ENCODE assay signal across 12 cellular contexts in genomic region chr1:202085682-202086373, GRCh38. TPM values are rescaled to one million over a fixed set of nuclear protein-coding genes. Genes with fewer than 3 reads are reported as not detected.
DNase-seq lines count a peak whose midpoint lies in the region; ATAC-seq, FAIRE-seq and TF ChIP-seq lines count a peak whose summit lies in the region.
"Had no signal": no experiment of that assay in that cellular context is flagged by ENCODE, and none has a peak within 500 bp of the region (broad histone marks: within the 10 kb centered on the region; RNA-seq: fewer than 3 reads in every experiment).

No MANE protein-coding gene starts in this region.

- no peak overlapping the region for H3K27ac ChIP-seq in right atrium auricular region
- H3K27ac ChIP-seq: BLaER1 had no signal

- H3K27me3 Mint-ChIP-seq in activated T-helper 17 cell treated with anti-CD3 and anti-CD28 coated beads, Interleukin-2, amount 50 U/mL, for 72 hours, result peaks cover 12% of the 10 kb centered on the region

- no peaks in the 10 kb centered on the region for H3K9me3 Mint-ChIP-seq in activated T-helper 17 cell treated with anti-CD3 and anti-CD28 coated beads, Interleukin-2, amount 50 U/mL, for 72 hours
- H3K9me3 Mint-ChIP-seq: activated CD4-positive, alpha-beta memory T cell treated with anti-CD3 and anti-CD28 coated beads, Interleukin-2, amount 10 ng/mL, durations not matched to agents 7 days and 5 days had no signal

- no peaks in the 10 kb centered on the region for H3K9me3 ChIP-seq in right atrium auricular region
- H3K9me3 ChIP-seq: BLaER1 had no signal

- H3K4me3 Mint-ChIP-seq in activated T-helper 17 cell treated with anti-CD3 and anti-CD28 coated beads, Interleukin-2, amount 50 U/mL, for 72 hours, result no peak overlapping the region
- H3K4me3 Mint-ChIP-seq: activated CD4-positive, alpha-beta memory T cell treated with anti-CD3 and anti-CD28 coated beads, Interleukin-2, amount 10 ng/mL, durations not matched to agents 7 days and 5 days had no signal

- no peak for FAIRE-seq in urothelium cell line (lab: Jason Lieb, UNC)

- no peak for TF ChIP-seq CTCF in right atrium auricular region (IDR thresholded peaks at IDR 0.05)
- TF ChIP-seq CTCF in cardiac fibroblast (IDR thresholded peaks at IDR 0.05; ENCODE audit: low read depth, low read length), result no peak

- DNase-seq in Right ventricle myocardium inferior (ENCODE audit: missing footprints), result peak; percentile 58
- DNase-seq in right atrium auricular region (ENCODE audit: low spot score), result no peak
- peak; percentile 18 to 21 for DNase-seq in cardiac fibroblast (ENCODE audit: low read depth in 2 of 2)
- DNase-seq in medulla oblongata (ENCODE audit: extremely low spot score), result peak; percentile 73
- peak; percentile 35 for DNase-seq in urothelium cell line (ENCODE audit: low spot score)
- no peak for DNase-seq in NAMALWA (ENCODE audit: low spot score)
- DNase-seq: activated CD4-positive, alpha-beta memory T cell treated with anti-CD3 and anti-CD28 coated beads, Interleukin-2, amount 10 ng/mL, durations not matched to agents 7 days and 5 days; dermis blood vessel endothelial cell; NK-92 treated with Interleukin-12 subunit alpha and Interleukin-12 subunit beta, amount 100 ng/mL, for 24 hours had no signal

- ATAC-seq in Right ventricle myocardium inferior (peak; percentile 86), HG02840 (IDR thresholded peaks at IDR 0.05; ENCODE audit: low FRiP score, unreplicated experiment) (no peak)
- ATAC-seq in activated T-helper 17 cell treated with anti-CD3 and anti-CD28 coated beads, Interleukin-2, amount 50 U/mL, for 72 hours (replicated peaks), result no peak

- H3K27me3 ChIP-seq in right atrium auricular region, result no peaks in the 10 kb centered on the region
- H3K27me3 ChIP-seq: BLaER1 had no signal

- no peaks in the 10 kb centered on the region for H3K36me3 Mint-ChIP-seq in activated T-helper 17 cell treated with anti-CD3 and anti-CD28 coated beads, Interleukin-2, amount 50 U/mL, for 72 hours (ENCODE audit: low read depth)

- H3K4me3 ChIP-seq in right atrium auricular region (no peak overlapping the region), cardiac fibroblast (replicated peaks in 1 of 2; ENCODE audit: low read depth in 2 of 2, low read length in 2 of 2) (no peak overlapping the region)
- H3K4me3 ChIP-seq: BLaER1 had no signal

- H3K36me3 ChIP-seq in right atrium auricular region, result no peaks in the 10 kb centered on the region
- H3K36me3 ChIP-seq: BLaER1 had no signal

- H3K27ac Mint-ChIP-seq in activated T-helper 17 cell treated with anti-CD3 and anti-CD28 coated beads, Interleukin-2, amount 50 U/mL, for 72 hours, result no peak overlapping the region
- H3K27ac Mint-ChIP-seq: activated CD4-positive, alpha-beta memory T cell treated with anti-CD3 and anti-CD28 coated beads, Interleukin-2, amount 10 ng/mL, durations not matched to agents 7 days and 5 days had no signal

- intact Hi-C loops in Right ventricle myocardium inferior (cut with DNase I), result no loop called here

- H3K4me1 ChIP-seq in right atrium auricular region, result peaks cover 0 to 23% of the 10 kb centered on the region in 2 donors
- H3K4me1 ChIP-seq: BLaER1 had no signal

- no peaks in the 10 kb centered on the region for H3K4me1 Mint-ChIP-seq in activated T-helper 17 cell treated with anti-CD3 and anti-CD28 coated beads, Interleukin-2, amount 50 U/mL, for 72 hours
- H3K4me1 Mint-ChIP-seq: activated CD4-positive, alpha-beta memory T cell treated with anti-CD3 and anti-CD28 coated beads, Interleukin-2, amount 10 ng/mL, durations not matched to agents 7 days and 5 days had no signal

RNA-seq across cellular contexts. Expression of gene GPR37L1, which starts 36.9 kb away (rescaled TPM):
- total RNA-seq in Right ventricle myocardium inferior, result 0.08 TPM
- under 1 TPM in 1 of 2 donors, not detected in 1; 0.07 TPM for total RNA-seq in right atrium auricular region
- total RNA-seq in activated T-helper 17 cell treated with anti-CD3 and anti-CD28 coated beads, Interleukin-2, amount 50 U/mL, for 72 hours, result not detected
- total RNA-seq: activated CD4-positive, alpha-beta memory T cell treated with anti-CD3 and anti-CD28 coated beads, Interleukin-2, amount 10 ng/mL, durations not matched to agents 7 days and 5 days; dermis blood vessel endothelial cell had no signal

RNA-seq across cellular contexts. Expression of gene ARL8A, which starts 58.7 kb away (rescaled TPM):
- total RNA-seq in Right ventricle myocardium inferior (64.6 TPM), right atrium auricular region (10 to 100 TPM; 30.8 to 41.6 TPM)
- total RNA-seq in activated T-helper 17 cell treated with anti-CD3 and anti-CD28 coated beads, Interleukin-2, amount 50 U/mL, for 72 hours, result 10 to 100 TPM; 43.6 to 51.4 TPM

Comparison
In these comparisons a context has a peak if more than half of its experiments do, and no peak if none do; other contexts are left out.
1. DNase-seq: peak in Right ventricle myocardium inferior (single experiment), cardiac fibroblast (2 of 2), medulla oblongata (single experiment) and urothelium cell line (single experiment); none in right atrium auricular region (single experiment) and NAMALWA (single experiment).